8 cellular contexts compared by ENCODE assay signal in genomic region chr16:27547134-27547533, GRCh38. TPM values are rescaled to one million over a fixed set of nuclear protein-coding genes. Genes with fewer than 3 reads are reported as not detected.
DNase-seq lines count a peak whose midpoint lies in the region; ATAC-seq and TF ChIP-seq lines count a peak whose summit lies in the region.

No MANE protein-coding gene starts in this region.

- DNase-seq in AG08395 (ENCODE audit: low spot score) (peak; percentile 81), GM20000 (ENCODE audit: low spot score) (peak; percentile 43), inferior parietal cortex (ENCODE audit: extremely low spot score) (peak; percentile 33), germinal center (ENCODE audit: low spot score) (no peak), HK-2 (ENCODE audit: unreplicated experiment) (no peak), DMS153 (lab: John Stamatoyannopoulos, UW) (no peak)
- DNase-seq in activated T-cell treated with anti-CD3 and anti-CD28 coated beads, Interleukin-2, amount 50 U/mL, for 72 hours, result no peak

- no peak overlapping the region for H3K27ac Mint-ChIP-seq in activated T-cell treated with anti-CD3 and anti-CD28 coated beads, Interleukin-2, amount 50 U/mL, for 72 hours

- H3K27me3 Mint-ChIP-seq in activated T-cell treated with anti-CD3 and anti-CD28 coated beads, Interleukin-2, amount 50 U/mL, for 72 hours (ENCODE audit: low read depth), result no peaks in the 10 kb centered on the region

- H3K4me3 Mint-ChIP-seq in activated T-cell treated with anti-CD3 and anti-CD28 coated beads, Interleukin-2, amount 50 U/mL, for 72 hours, result peak overlapping the region; percentile 4 to 15

- TF ChIP-seq CTCF in GM20000 (IDR thresholded peaks at IDR 0.05; ENCODE audit: extremely low read depth, missing control alignments), result no peak

- peaks cover 8 to 22% of the 10 kb centered on the region in 2 donors for H3K36me3 Mint-ChIP-seq in activated T-cell treated with anti-CD3 and anti-CD28 coated beads, Interleukin-2, amount 50 U/mL, for 72 hours (ENCODE audit: insufficient read depth in 2 of 2)

- ATAC-seq in activated T-cell treated with anti-CD3 and anti-CD28 coated beads, Interleukin-2, amount 50 U/mL, for 72 hours (replicated peaks in 1 of 2), result peak in 1 of 2 donors; percentile 9
- ATAC-seq in GM21381 (IDR thresholded peaks at IDR 0.05; ENCODE audit: unreplicated experiment), result no peak

- H3K4me1 Mint-ChIP-seq in activated T-cell treated with anti-CD3 and anti-CD28 coated beads, Interleukin-2, amount 50 U/mL, for 72 hours (ENCODE audit: low read depth), result peaks cover 53% of the 10 kb centered on the region

- no peaks in the 10 kb centered on the region for H3K9me3 Mint-ChIP-seq in activated T-cell treated with anti-CD3 and anti-CD28 coated beads, Interleukin-2, amount 50 U/mL, for 72 hours

RNA-seq across cellular contexts. Expression of gene GTF3C1, which starts 2.6 kb away (rescaled TPM):
- 10 to 100 TPM; 49.6 to 61.1 TPM for total RNA-seq in activated T-cell treated with anti-CD3 and anti-CD28 coated beads, Interleukin-2, amount 50 U/mL, for 72 hours

RNA-seq across cellular contexts. Expression of gene KATNIP, which starts 2.8 kb away (rescaled TPM):
- 10 to 100 TPM; 14.8 to 15.1 TPM for total RNA-seq in activated T-cell treated with anti-CD3 and anti-CD28 coated beads, Interleukin-2, amount 50 U/mL, for 72 hours

Comparison
In these comparisons a context has a peak if more than half of its experiments do, and no peak if none do; other contexts are left out.
1. DNase-seq: peak in AG08395 (single experiment), GM20000 (single experiment) and inferior parietal cortex (single experiment); none in activated T-cell treated with anti-CD3 and anti-CD28 coated beads, Interleukin-2, amount 50 U/mL, for 72 hours (0 of 2), germinal center (single experiment), HK-2 (single experiment) and DMS153 (single experiment).